In genomic region chrX:18227458-18227857, GRCh38 we compare ENCODE assay signal across 38 cellular contexts. TPM values are rescaled to one million over a fixed set of nuclear protein-coding genes. Genes with fewer than 3 reads are reported as not detected.
"Had no signal": no experiment of that assay in that cellular context is flagged by ENCODE, and none has a peak within 500 bp of the region (broad histone marks: within the 10 kb centered on the region; RNA-seq: fewer than 3 reads in every experiment).

No MANE protein-coding gene starts in this region.

- H3K9me3 ChIP-seq: MG63 had no signal

- DNase-seq: Karpas-422, Kasumi-1, MG63, MM.1S, MV-4-11, NCI-H1048, NCI-H1092, NCI-H1092 treated with DMSO at 0.1 percent for 48 hours, NCI-H1105, NCI-H1105 treated with DMSO at 0.1 percent for 48 hours, NCI-H1417, NCI-H1417 treated with DMSO at 0.1 percent for 48 hours, NCI-H1436, NCI-H1436 treated with DMSO at 0.1 percent for 48 hours, NCI-H146, NCI-H1694, NCI-H1694 treated with DMSO at 0.1 percent for 48 hours, NCI-H187, NCI-H187 treated with DMSO at 0.1 percent for 48 hours, NCI-H1930, NCI-H2029, NCI-H2029 treated with DMSO at 0.1 percent for 48 hours, NCI-H2081, NCI-H2081 treated with DMSO at 0.1 percent for 48 hours, NCI-H2107, NCI-H2171, NCI-H2171 treated with DMSO at 0.1 percent for 48 hours, NCI-H2227 treated with DMSO at 0.1 percent for 48 hours, NCI-H226, NCI-H345, NCI-H446, NCI-H446 treated with DMSO at 0.1 percent for 48 hours, NCI-H510A, NCI-H510A treated with DMSO at 0.1 percent for 48 hours had no signal

- H3K4me3 ChIP-seq: MG63 had no signal

- H3K36me3 ChIP-seq: MG63 had no signal

- H3K27me3 ChIP-seq: MG63 had no signal

RNA-seq across cellular contexts. Expression of gene BEND2, which starts 6.8 kb away (rescaled TPM):
- total RNA-seq: LHCN-M2, M059J, MCF 10A, NCI-H460 had no signal
